ENCODE assay signal across 9 cellular contexts in the genomic region with DNA sequence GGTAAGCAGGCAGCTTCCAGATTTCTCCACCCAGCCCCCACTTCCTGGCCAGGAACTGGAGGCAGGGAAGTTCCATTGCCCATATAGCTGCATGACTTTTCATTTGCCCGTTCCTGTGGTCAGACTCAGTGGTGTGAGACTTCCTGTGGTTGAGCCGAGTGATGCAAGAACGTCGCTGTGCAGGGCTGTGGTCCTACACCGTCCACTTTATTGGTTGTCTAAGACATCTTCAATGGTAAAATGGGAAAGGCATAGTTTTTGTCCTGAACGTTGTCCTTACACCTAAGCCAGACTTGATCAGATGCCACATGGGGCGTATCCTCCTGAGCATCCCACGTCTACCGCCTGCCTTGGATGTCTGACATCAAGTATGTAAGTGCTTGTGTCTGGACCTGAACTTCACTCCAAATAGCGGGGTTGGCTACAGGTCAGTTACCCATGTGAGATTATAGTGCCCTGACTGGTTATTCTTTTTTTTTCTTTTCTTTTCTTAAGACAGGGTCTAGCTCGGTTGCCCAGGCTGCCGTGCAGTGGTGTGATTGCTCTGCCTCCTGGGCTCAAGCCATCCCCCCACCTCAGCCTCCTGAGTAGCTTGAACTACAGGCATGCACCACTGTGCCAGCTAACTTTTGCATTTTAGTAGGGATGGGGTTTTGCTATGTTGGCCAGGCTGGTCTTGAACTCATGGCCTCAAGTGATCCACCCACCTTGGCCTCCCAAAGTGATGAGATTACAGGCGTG. TPM values are rescaled to one million over a fixed set of nuclear protein-coding genes. Genes with fewer than 3 reads are reported as not detected.
DNase-seq lines count a peak whose midpoint lies in the region; ATAC-seq and TF ChIP-seq lines count a peak whose summit lies in the region.
"Had no signal": no experiment of that assay in that cellular context is flagged by ENCODE, and none has a peak within 500 bp of the region (broad histone marks: within the 10 kb centered on the region; RNA-seq: fewer than 3 reads in every experiment).

No MANE protein-coding gene starts in this region.

- H3K4me1 Mint-ChIP-seq in activated T-cell treated with anti-CD3 and anti-CD28 coated beads, Interleukin-2, amount 50 U/mL, for 4 hours (ENCODE audit: low read depth), result peaks cover 35% of the 10 kb centered on the region
- H3K4me1 Mint-ChIP-seq in effector memory CD8-positive, alpha-beta T cell (ENCODE audit: low read depth in 2 of 2), result peaks cover 23 to 27% of the 10 kb centered on the region in 2 donors

- H3K4me1 ChIP-seq in OCI-LY7 (ENCODE audit: insufficient read depth, low read length, poor library complexity, severe bottlenecking), result peaks cover 36% of the 10 kb centered on the region

- DNase-seq in activated T-cell treated with anti-CD3 and anti-CD28 coated beads, Interleukin-2, amount 50 U/mL, for 48 hours, result peak; percentile 67 to 72
- no peak for DNase-seq in activated T-cell treated with anti-CD3 and anti-CD28 coated beads, Interleukin-2, amount 50 U/mL, for 4 hours
- DNase-seq in OCI-LY7 (ENCODE audit: low spot score) (peak; percentile 77), NCI-H2196 (lab: John Stamatoyannopoulos, UW; ENCODE audit: unreplicated experiment) (no peak), OCI-M2 (lab: John Stamatoyannopoulos, UW; ENCODE audit: unreplicated experiment) (no peak)
- no peak for DNase-seq in effector memory CD8-positive, alpha-beta T cell
- peak; percentile 67 for DNase-seq in stimulated activated naive CD8-positive, alpha-beta T cell treated with anti-CD3 and anti-CD28 coated beads, Interleukin-15, Interleukin-2, amounts not matched to agents 100 U/mL and 50 U/mL, for 24 hours

- H3K27ac Mint-ChIP-seq in effector memory CD8-positive, alpha-beta T cell, result peak overlapping the region; percentile 44 to 52

- H3K9me3 ChIP-seq in OCI-LY7 (ENCODE audit: low read length), result no peaks in the 10 kb centered on the region

- BruUV-seq in OCI-LY7 (replicated peaks; lab: Mats Ljungman, UMichigan), result no TSS peak

- ATAC-seq in activated T-cell treated with anti-CD3 and anti-CD28 coated beads, Interleukin-2, amount 50 U/mL, for 4 hours, result no peak
- peak; percentile 55 for ATAC-seq in HG02642 (IDR thresholded peaks at IDR 0.05; ENCODE audit: poor library complexity, unreplicated experiment)
- peak; percentile 32 for ATAC-seq in effector memory CD8-positive, alpha-beta T cell (replicated peaks)
- ATAC-seq in stimulated activated naive CD8-positive, alpha-beta T cell treated with anti-CD3 and anti-CD28 coated beads, Interleukin-15, Interleukin-2, amounts not matched to agents 100 U/mL and 50 U/mL, for 24 hours, result peak; percentile 10

- H3K4me2 ChIP-seq in OCI-LY7 (ENCODE audit: low read length), result peak overlapping the region; percentile 54

- peak overlapping the region; percentile 11 for H3K4me3 ChIP-seq in OCI-LY7 (ENCODE audit: low read depth, low read length, poor library complexity, severe bottlenecking)

- peaks cover 7% of the 10 kb centered on the region for H3K27me3 Mint-ChIP-seq in activated T-cell treated with anti-CD3 and anti-CD28 coated beads, Interleukin-2, amount 50 U/mL, for 4 hours (ENCODE audit: low read depth)
- H3K27me3 Mint-ChIP-seq in effector memory CD8-positive, alpha-beta T cell, result peaks cover 26 to 55% of the 10 kb centered on the region in 2 donors

- H2AFZ ChIP-seq in OCI-LY7 (ENCODE audit: low read length), result peak overlapping the region; percentile 80; the same call in 1 of the 2 replicates

- H4K20me1 ChIP-seq in OCI-LY7 (ENCODE audit: insufficient read depth, low read length), result no peaks in the 10 kb centered on the region

- no peaks in the 10 kb centered on the region for H3K36me3 ChIP-seq in OCI-LY7 (ENCODE audit: insufficient read depth, low read length)

- H3K9me2 ChIP-seq in OCI-LY7 (ENCODE audit: insufficient read depth, low read length), result no peaks in the 10 kb centered on the region

- H3K27ac ChIP-seq in OCI-LY7 (ENCODE audit: low read depth, low read length, poor library complexity, severe bottlenecking), result peak overlapping the region; percentile 18

- no peak overlapping the region for H3K4me3 Mint-ChIP-seq in activated T-cell treated with anti-CD3 and anti-CD28 coated beads, Interleukin-2, amount 50 U/mL, for 4 hours
- peak overlapping the region; percentile 22 to 42 for H3K4me3 Mint-ChIP-seq in effector memory CD8-positive, alpha-beta T cell

- no peaks in the 10 kb centered on the region for H3K79me2 ChIP-seq in OCI-LY7 (ENCODE audit: insufficient read depth, low read depth, low read length)

- peaks cover 7% of the 10 kb centered on the region for H3K9me3 Mint-ChIP-seq in activated T-cell treated with anti-CD3 and anti-CD28 coated beads, Interleukin-2, amount 50 U/mL, for 4 hours
- H3K9me3 Mint-ChIP-seq in effector memory CD8-positive, alpha-beta T cell, result no peaks in the 10 kb centered on the region

- H3K36me3 Mint-ChIP-seq in activated T-cell treated with anti-CD3 and anti-CD28 coated beads, Interleukin-2, amount 50 U/mL, for 4 hours (ENCODE audit: insufficient read depth), result peaks cover 2% of the 10 kb centered on the region
- H3K36me3 Mint-ChIP-seq in effector memory CD8-positive, alpha-beta T cell (ENCODE audit: insufficient read depth), result peaks cover 3% of the 10 kb centered on the region

- intact Hi-C loops in OCI-LY7 (cut with micrococcal nuclease; ENCODE audit: unreplicated experiment), result no loop called here

- no peak for TF ChIP-seq CTCF in OCI-LY7 (conservative IDR thresholded peaks at IDR 0.05; ENCODE audit: low read length)

- POLR2A ChIA-PET in OCI-LY7 (lab: Charles Lee), result no interaction called here

- CTCF ChIA-PET in OCI-LY7 (lab: Charles Lee; ENCODE audit: unreplicated experiment), result no interaction called here

RNA-seq across cellular contexts. Expression of a gene that starts 25.9 kb away (rescaled TPM):
- total RNA-seq in activated T-cell treated with anti-CD3 and anti-CD28 coated beads, Interleukin-2, amount 50 U/mL, for 4 hours, result not detected
- total RNA-seq in OCI-LY7 (2014; rRNA removed; shearing (Covaris generic)), result 0.21 and 3.1 TPM in 2 replicates
- 3.3 and 4.0 TPM in 2 replicates for total RNA-seq in OCI-LY7 (2022)
- total RNA-seq: pulmonary artery endothelial cell had no signal

Comparison
In these comparisons a context has a peak if more than half of its experiments do, and no peak if none do; other contexts are left out.
1. DNase-seq: peak in activated T-cell treated with anti-CD3 and anti-CD28 coated beads, Interleukin-2, amount 50 U/mL, for 48 hours (2 of 2), OCI-LY7 (single experiment) and stimulated activated naive CD8-positive, alpha-beta T cell treated with anti-CD3 and anti-CD28 coated beads, Interleukin-15, Interleukin-2, amounts not matched to agents 100 U/mL and 50 U/mL, for 24 hours (single experiment); none in activated T-cell treated with anti-CD3 and anti-CD28 coated beads, Interleukin-2, amount 50 U/mL, for 4 hours (single experiment), effector memory CD8-positive, alpha-beta T cell (0 of 3), NCI-H2196 (single experiment) and OCI-M2 (single experiment).
2. ATAC-seq: peak in HG02642 (single experiment), effector memory CD8-positive, alpha-beta T cell (single experiment) and stimulated activated naive CD8-positive, alpha-beta T cell treated with anti-CD3 and anti-CD28 coated beads, Interleukin-15, Interleukin-2, amounts not matched to agents 100 U/mL and 50 U/mL, for 24 hours (single experiment); none in activated T-cell treated with anti-CD3 and anti-CD28 coated beads, Interleukin-2, amount 50 U/mL, for 4 hours (0 of 2).